ENCODE assay signal across 8 cellular contexts in the genomic region with DNA sequence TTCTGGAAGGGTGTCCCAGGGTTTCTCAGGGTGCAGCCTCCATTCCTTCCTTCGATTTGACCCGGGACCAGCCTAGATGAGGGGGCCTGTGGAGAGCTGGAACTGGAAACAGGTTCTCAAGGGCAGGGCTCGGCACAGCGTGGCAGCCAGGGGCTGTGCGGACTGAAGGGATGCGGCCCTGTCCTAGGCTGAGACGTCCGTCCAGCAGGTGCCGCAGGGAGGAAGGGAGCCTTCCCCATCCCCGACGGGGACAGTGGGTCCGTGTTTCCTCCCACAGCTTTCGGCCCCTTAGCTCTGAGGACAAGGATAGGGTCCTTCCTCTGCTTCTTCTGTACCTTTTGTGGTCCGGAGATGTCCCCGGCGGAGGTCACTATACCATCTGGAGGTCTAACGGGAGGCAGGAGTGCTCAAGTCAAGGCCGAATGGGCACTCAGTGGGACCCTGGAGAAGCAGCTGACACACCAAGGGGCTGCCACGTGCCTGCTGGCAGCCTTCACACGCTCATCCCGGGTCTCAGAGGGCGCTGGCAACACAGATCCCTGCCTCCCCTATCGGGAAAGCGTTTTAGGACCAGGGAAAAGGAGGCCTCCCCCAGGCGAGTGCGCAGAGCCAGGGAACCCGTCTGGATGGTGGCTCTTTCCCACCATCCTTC. TPM values are rescaled to one million over a fixed set of nuclear protein-coding genes. Genes with fewer than 3 reads are reported as not detected.
DNase-seq lines count a peak whose midpoint lies in the region; ATAC-seq lines count a peak whose summit lies in the region.

No MANE protein-coding gene starts in this region.

- peak overlapping the region; percentile 100 for H3K27ac Mint-ChIP-seq in activated naive CD8-positive, alpha-beta T cell

- peak; percentile 53 for DNase-seq in NK-92 treated with Interleukin-12 subunit alpha and Interleukin-12 subunit beta, amount 100 ng/mL, for 24 hours (lab: John Stamatoyannopoulos, UW)
- DNase-seq in NK-92 (lab: John Stamatoyannopoulos, UW; ENCODE audit: unreplicated experiment) (no peak), NCI-H345 (lab: John Stamatoyannopoulos, UW) (peak; percentile 51), right cardiac atrium (peak; percentile 45 to 82 (median 80))
- DNase-seq in stimulated activated CD4-positive, alpha-beta T cell treated with anti-CD3 and anti-CD28 coated beads, Interleukin-2, amount 100 ng/mL, for 24 hours, result peak; percentile 55 to 57

- H3K27ac ChIP-seq in right cardiac atrium (ENCODE audit: low read length), result peak overlapping the region; percentile 3

- H3K36me3 Mint-ChIP-seq in activated naive CD8-positive, alpha-beta T cell, result peaks cover 6% of the 10 kb centered on the region

- 27% methylated on average over 27 of the region's 27 CpGs for WGBS in right cardiac atrium

- H3K27me3 Mint-ChIP-seq in activated naive CD8-positive, alpha-beta T cell, result no peaks in the 10 kb centered on the region

- H3K4me1 ChIP-seq in right cardiac atrium (ENCODE audit: control insufficient read depth, insufficient read depth, low read length), result no peaks in the 10 kb centered on the region

- peaks cover 57% of the 10 kb centered on the region for H3K4me1 Mint-ChIP-seq in activated naive CD8-positive, alpha-beta T cell (ENCODE audit: low read depth)

- H3K4me3 ChIP-seq in right cardiac atrium (ENCODE audit: low read length), result peak overlapping the region; percentile 15

- no peaks in the 10 kb centered on the region for H3K27me3 ChIP-seq in right cardiac atrium (ENCODE audit: control insufficient read depth, insufficient read depth)

- intact Hi-C loops in right cardiac atrium (cut with DNase I), result loop anchor here in 3 of 4 donors (5.0 to 10.0 kb wide), 3 partner anchors 157 to 210 kb away; a partner anchor contains a TSS

- peak; percentile 49 to 55 for ATAC-seq in right cardiac atrium
- no peak for ATAC-seq in GM18909 (IDR thresholded peaks at IDR 0.05; ENCODE audit: poor library complexity, unreplicated experiment)
- ATAC-seq in HG02642 (IDR thresholded peaks at IDR 0.05; ENCODE audit: poor library complexity, unreplicated experiment), result no peak

- H3K9me3 Mint-ChIP-seq in activated naive CD8-positive, alpha-beta T cell (ENCODE audit: low read depth), result no peaks in the 10 kb centered on the region

- H3K9me3 ChIP-seq in right cardiac atrium (ENCODE audit: control insufficient read depth, low read length), result no peaks in the 10 kb centered on the region

- peak overlapping the region; percentile 91 for H3K4me3 Mint-ChIP-seq in activated naive CD8-positive, alpha-beta T cell

RNA-seq across cellular contexts. Expression of a gene that starts 49.9 kb away (rescaled TPM):
- total RNA-seq in right cardiac atrium, result 10 to 100 TPM; 15.3 to 18.4 (median 16.7) TPM
- polyA plus RNA-seq in right cardiac atrium, result 12.9 TPM

RNA-seq across cellular contexts. Expression of a gene that starts 50.1 kb away (rescaled TPM):
- 10 to 100 TPM; 31.9 to 40.9 (median 33.9) TPM for total RNA-seq in right cardiac atrium
- polyA plus RNA-seq in right cardiac atrium, result 55.9 TPM

Comparison
In these comparisons a context has a peak if more than half of its experiments do, and no peak if none do; other contexts are left out.
1. ATAC-seq: peak in right cardiac atrium (2 of 2); none in GM18909 (single experiment) and HG02642 (single experiment).